ENCODE assay signal across 1 cellular context in the genomic region with DNA sequence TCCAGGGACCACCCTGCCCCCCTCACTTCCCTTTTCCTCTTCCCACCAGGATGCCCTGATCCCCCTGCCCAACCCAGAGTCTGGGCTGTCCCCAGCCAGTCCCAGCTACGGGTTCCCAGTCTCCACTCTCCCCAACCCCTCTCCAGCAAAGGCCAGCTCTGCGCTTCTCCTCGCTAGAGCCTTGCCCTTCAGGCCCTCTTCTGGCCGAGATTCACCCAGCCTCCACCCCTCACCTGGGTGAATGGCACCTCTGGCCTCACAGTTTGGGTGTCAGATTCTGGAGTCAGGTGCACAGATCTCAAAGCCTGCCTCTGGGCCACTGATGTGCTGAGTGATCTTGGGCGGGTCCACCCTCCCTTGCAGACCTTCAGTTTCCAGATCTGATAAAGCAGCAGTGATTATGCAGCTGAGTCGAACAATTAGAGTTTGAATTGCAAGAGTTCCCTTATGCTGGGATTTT.
TF ChIP-seq lines count a peak whose summit lies in the region.

No MANE protein-coding gene starts in this region.

TF ChIP-seq in GM23338, 12 proteins besides CTCF, POLR2A, EP300 and RAD21 (continued from another document):
- TF ChIP-seq, protein P1, sequence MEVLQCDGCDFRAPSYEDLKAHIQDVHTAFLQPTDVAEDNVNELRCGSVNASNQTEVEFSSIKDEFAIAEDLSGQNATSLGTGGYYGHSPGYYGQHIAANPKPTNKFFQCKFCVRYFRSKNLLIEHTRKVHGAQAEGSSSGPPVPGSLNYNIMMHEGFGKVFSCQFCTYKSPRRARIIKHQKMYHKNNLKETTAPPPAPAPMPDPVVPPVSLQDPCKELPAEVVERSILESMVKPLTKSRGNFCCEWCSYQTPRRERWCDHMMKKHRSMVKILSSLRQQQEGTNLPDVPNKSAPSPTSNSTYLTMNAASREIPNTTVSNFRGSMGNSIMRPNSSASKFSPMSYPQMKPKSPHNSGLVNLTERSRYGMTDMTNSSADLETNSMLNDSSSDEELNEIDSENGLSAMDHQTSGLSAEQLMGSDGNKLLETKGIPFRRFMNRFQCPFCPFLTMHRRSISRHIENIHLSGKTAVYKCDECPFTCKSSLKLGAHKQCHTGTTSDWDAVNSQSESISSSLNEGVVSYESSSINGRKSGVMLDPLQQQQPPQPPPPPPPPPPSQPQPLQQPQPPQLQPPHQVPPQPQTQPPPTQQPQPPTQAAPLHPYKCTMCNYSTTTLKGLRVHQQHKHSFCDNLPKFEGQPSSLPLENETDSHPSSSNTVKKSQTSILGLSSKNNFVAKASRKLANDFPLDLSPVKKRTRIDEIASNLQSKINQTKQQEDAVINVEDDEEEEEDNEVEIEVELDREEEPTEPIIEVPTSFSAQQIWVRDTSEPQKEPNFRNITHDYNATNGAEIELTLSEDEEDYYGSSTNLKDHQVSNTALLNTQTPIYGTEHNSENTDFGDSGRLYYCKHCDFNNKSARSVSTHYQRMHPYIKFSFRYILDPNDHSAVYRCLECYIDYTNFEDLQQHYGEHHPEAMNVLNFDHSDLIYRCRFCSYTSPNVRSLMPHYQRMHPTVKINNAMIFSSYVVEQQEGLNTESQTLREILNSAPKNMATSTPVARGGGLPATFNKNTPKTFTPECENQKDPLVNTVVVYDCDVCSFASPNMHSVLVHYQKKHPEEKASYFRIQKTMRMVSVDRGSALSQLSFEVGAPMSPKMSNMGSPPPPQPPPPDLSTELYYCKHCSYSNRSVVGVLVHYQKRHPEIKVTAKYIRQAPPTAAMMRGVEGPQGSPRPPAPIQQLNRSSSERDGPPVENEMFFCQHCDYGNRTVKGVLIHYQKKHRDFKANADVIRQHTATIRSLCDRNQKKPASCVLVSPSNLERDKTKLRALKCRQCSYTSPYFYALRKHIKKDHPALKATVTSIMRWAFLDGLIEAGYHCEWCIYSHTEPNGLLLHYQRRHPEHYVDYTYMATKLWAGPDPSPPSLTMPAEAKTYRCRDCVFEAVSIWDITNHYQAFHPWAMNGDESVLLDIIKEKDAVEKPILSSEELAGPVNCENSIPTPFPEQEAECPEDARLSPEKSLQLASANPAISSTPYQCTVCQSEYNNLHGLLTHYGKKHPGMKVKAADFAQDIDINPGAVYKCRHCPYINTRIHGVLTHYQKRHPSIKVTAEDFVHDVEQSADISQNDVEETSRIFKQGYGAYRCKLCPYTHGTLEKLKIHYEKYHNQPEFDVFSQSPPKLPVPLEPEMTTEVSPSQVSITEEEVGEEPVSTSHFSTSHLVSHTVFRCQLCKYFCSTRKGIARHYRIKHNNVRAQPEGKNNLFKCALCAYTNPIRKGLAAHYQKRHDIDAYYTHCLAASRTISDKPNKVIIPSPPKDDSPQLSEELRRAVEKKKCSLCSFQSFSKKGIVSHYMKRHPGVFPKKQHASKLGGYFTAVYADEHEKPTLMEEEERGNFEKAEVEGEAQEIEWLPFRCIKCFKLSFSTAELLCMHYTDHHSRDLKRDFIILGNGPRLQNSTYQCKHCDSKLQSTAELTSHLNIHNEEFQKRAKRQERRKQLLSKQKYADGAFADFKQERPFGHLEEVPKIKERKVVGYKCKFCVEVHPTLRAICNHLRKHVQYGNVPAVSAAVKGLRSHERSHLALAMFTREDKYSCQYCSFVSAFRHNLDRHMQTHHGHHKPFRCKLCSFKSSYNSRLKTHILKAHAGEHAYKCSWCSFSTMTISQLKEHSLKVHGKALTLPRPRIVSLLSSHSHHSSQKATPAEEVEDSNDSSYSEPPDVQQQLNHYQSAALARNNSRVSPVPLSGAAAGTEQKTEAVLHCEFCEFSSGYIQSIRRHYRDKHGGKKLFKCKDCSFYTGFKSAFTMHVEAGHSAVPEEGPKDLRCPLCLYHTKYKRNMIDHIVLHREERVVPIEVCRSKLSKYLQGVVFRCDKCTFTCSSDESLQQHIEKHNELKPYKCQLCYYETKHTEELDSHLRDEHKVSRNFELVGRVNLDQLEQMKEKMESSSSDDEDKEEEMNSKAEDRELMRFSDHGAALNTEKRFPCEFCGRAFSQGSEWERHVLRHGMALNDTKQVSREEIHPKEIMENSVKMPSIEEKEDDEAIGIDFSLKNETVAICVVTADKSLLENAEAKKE (CRISPR knock-in tag; IDR thresholded peaks at IDR 0.05) = no peak
- no peak for TF ChIP-seq JUNB (IDR thresholded peaks at IDR 0.05; ENCODE audit: unreplicated experiment)
